Comparison of ENCODE assay signal across 2 cellular contexts in the genomic region with DNA sequence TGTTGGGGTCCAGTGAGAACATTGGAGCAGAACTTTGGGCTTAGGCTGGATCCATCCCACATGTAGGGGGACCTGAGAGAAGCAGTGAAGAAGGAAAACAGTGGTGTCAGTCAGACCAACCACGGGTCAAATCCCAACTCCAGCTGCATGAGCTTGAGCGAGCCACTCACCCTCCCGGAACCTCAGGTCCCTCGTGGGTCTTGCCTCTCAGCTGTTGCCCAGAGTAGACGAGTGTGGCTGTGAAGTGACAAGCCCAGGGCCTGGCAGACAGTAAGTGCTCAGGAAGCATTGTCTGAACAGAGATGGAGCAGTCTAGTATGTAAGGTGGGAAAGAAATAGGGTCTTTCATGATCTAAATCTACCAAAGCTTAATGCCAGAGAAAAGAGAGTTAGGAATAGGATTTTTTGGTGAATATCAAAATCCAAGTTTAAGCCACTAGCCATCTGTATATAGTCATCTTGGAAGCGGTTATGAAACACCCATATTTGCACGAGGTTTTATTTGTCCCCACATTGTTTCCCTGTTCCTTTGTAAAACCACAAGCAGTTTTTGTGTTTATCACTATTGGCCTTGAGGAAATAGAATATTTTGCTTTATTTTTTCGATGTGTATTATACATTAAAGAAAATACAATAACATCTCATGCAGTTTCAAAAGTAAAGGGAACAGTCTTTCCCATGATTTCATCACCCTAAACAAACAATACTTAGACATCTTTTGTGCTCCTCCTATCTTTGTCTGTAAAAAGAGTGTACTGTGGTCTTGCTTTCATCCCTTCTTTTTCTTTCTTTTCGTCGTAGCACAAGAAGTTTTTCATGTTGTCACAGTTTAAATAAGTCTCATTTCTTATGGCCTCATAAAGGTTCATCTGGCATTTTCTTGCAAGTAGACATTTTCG.
TF ChIP-seq lines count a peak whose summit lies in the region.

No MANE protein-coding gene starts in this region.

TF ChIP-seq in HCT116, 20 proteins besides CTCF, POLR2A, EP300 and RAD21:
- no peak for TF ChIP-seq ELF1 (IDR thresholded peaks at IDR 0.05; ENCODE audit: borderline replicate concordance, low read depth)
- no peak for TF ChIP-seq JUND (IDR thresholded peaks at IDR 0.05)
- no peak for TF ChIP-seq POLR2AphosphoS5 (IDR thresholded peaks at IDR 0.05; ENCODE audit: low read depth, low read length)
- peak; percentile 48; the same call in 1 of the 2 replicates for TF ChIP-seq CEBPB (IDR thresholded peaks at IDR 0.05; ENCODE audit: low read depth)

TF ChIP-seq in endothelial cell of umbilical vein, 7 proteins besides CTCF, POLR2A, EP300 and RAD21:
- no peak for TF ChIP-seq JUN (IDR thresholded peaks at IDR 0.05; ENCODE audit: borderline replicate concordance, insufficient read depth, insufficient read length, low read depth)
- no peak for TF ChIP-seq GATA2 (IDR thresholded peaks at IDR 0.05; ENCODE audit: insufficient read depth, insufficient read length, low read depth, low read length)
- TF ChIP-seq FOS (IDR thresholded peaks at IDR 0.05; ENCODE audit: borderline replicate concordance, insufficient read depth, low read length): no peak
- TF ChIP-seq EZH2 (IDR thresholded peaks at IDR 0.05; ENCODE audit: borderline replicate concordance, low read depth, low read length, severe bottlenecking): no peak
- TF ChIP-seq MYC (IDR thresholded peaks at IDR 0.05; ENCODE audit: low read depth, low read length): no peak
- TF ChIP-seq POLR2AphosphoS5 (IDR thresholded peaks at IDR 0.05; ENCODE audit: insufficient read depth, low read depth, low read length): no peak
- TF ChIP-seq, protein P1, sequence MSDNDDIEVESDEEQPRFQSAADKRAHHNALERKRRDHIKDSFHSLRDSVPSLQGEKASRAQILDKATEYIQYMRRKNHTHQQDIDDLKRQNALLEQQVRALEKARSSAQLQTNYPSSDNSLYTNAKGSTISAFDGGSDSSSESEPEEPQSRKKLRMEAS (IDR thresholded peaks at IDR 0.05; ENCODE audit: insufficient read depth, insufficient read length): no peak
TF ChIP-seq in endothelial cell of umbilical vein: peak in this region for 0.
